21 cellular contexts compared by ENCODE assay signal in genomic region chr3:187036394-187036793, GRCh38.
A peak's percentile ranks its signal among the peaks of the same experiment; 100 is the strongest.
DNase-seq lines count a peak whose midpoint lies in the region; ATAC-seq, FAIRE-seq and TF ChIP-seq lines count a peak whose summit lies in the region.
"Had no signal": no experiment of that assay in that cellular context is flagged by ENCODE, and none has a peak within 500 bp of the region (broad histone marks: within the 10 kb centered on the region; RNA-seq: fewer than 3 reads in every experiment).

No MANE protein-coding gene starts in this region.

- no peaks in the 10 kb centered on the region; a peak in 1 of 5 replicates for H3K36me3 ChIP-seq in HepG2 (replicated peaks in 1 of 2; ENCODE audit: control insufficient read depth in 1 of 2, insufficient read depth in 2 of 2, low read length in 2 of 2)
- H3K36me3 ChIP-seq in right lobe of liver, result no peaks in the 10 kb centered on the region
- no peaks in the 10 kb centered on the region for H3K36me3 ChIP-seq in HEK293 (ENCODE audit: control insufficient read depth in 2 of 2, insufficient read depth in 1 of 2, low read length in 2 of 2)
- peaks cover 42% of the 10 kb centered on the region for H3K36me3 ChIP-seq in K562 (ENCODE audit: control insufficient read depth, insufficient read depth, low read length)
- H3K36me3 ChIP-seq in heart left ventricle, result peaks cover 0 to 19% (median 9%) of the 10 kb centered on the region in 9 donors

- H3K27me3 ChIP-seq in HepG2 (ENCODE audit: control insufficient read depth in 1 of 2, insufficient read depth in 2 of 2, low read length in 2 of 2), result no peaks in the 10 kb centered on the region; a peak in 1 of 5 replicates
- no peaks in the 10 kb centered on the region for H3K27me3 ChIP-seq in right lobe of liver
- H3K27me3 ChIP-seq in K562 (ENCODE audit: control insufficient read depth in 2 of 2, insufficient read depth in 2 of 2, low read length in 2 of 2), result no peaks in the 10 kb centered on the region
- H3K27me3 ChIP-seq in heart left ventricle, result no peaks in the 10 kb centered on the region
- H3K27me3 ChIP-seq: BLaER1 had no signal

- H3K4me1 ChIP-seq in HepG2 (ENCODE audit: insufficient read depth, low read length) (peaks cover 26% of the 10 kb centered on the region), right lobe of liver (peaks cover 0 to 7% (median 0%) of the 10 kb centered on the region in 4 donors), HEK293 (ENCODE audit: control insufficient read depth, insufficient read depth, low read length) (no peaks in the 10 kb centered on the region), K562 (replicated peaks in 1 of 2; ENCODE audit: control insufficient read depth in 2 of 2, insufficient read depth in 2 of 2, low read length in 2 of 2) (peaks cover 9 to 19% of the 10 kb centered on the region in 2 experiments), heart left ventricle (peaks cover 0 to 34% (median 19%) of the 10 kb centered on the region in 12 donors)

- ATAC-seq in HepG2, result no peak
- no peak for ATAC-seq in right lobe of liver
- ATAC-seq in K562, result no peak
- ATAC-seq in GM19463 (IDR thresholded peaks at IDR 0.05; ENCODE audit: unreplicated experiment), result no peak
- ATAC-seq in heart left ventricle, result no peak
- ATAC-seq: CD8-positive, alpha-beta T cell; GM23338; HCT116 had no signal

- H3K79me2 ChIP-seq in HepG2 (ENCODE audit: insufficient read depth, low read length) (peaks cover 28% of the 10 kb centered on the region), K562 (ENCODE audit: control insufficient read depth, insufficient read depth, low read length) (peaks cover 10% of the 10 kb centered on the region; the same call in 2 of the 3 replicates)

- no peak for DNase-seq in HepG2 (ENCODE audit: low spot score)
- no peak for DNase-seq in right lobe of liver
- DNase-seq in K562 (ENCODE audit: extremely low read depth in 1 of 4, low spot score in 3 of 4), result no peak
- no peak for DNase-seq in AG08395 (ENCODE audit: low spot score)
- no peak for DNase-seq in heart left ventricle
- DNase-seq: ACHN; AML-193; Calu3; CD8-positive, alpha-beta T cell; DMS79 treated with DMSO at 0.1 percent for 48 hours; H7; KG1 had no signal

- H4K20me1 ChIP-seq in HepG2 (ENCODE audit: insufficient read depth, low read length), result no peaks in the 10 kb centered on the region
- H4K20me1 ChIP-seq in K562 (replicated peaks; ENCODE audit: control insufficient read depth, insufficient read depth, low read length), result no peaks in the 10 kb centered on the region

- H3K9ac ChIP-seq in HepG2 (ENCODE audit: insufficient read depth, low read depth, low read length) (no peak overlapping the region), K562 (ENCODE audit: insufficient read depth in 1 of 2, low read depth in 2 of 2, low read length in 2 of 2) (no peak overlapping the region)
- H3K9ac ChIP-seq: BLaER1 had no signal

- H3K9me3 ChIP-seq in HepG2 (ENCODE audit: low read length) (0 out of 2 replicates have a peak, but pooled peaks cover 15% of the 10 kb centered on the region), right lobe of liver (no peaks in the 10 kb centered on the region), HEK293 (ENCODE audit: control insufficient read depth, insufficient read depth, low read depth, low read length) (no peaks in the 10 kb centered on the region), K562 (replicated peaks; ENCODE audit: control insufficient read depth, insufficient read depth, low read depth, low read length) (no peaks in the 10 kb centered on the region), heart left ventricle (peaks cover 0 to 24% (median 5%) of the 10 kb centered on the region in 12 donors)

- H3K4me3 ChIP-seq in HepG2 (replicated peaks in 1 of 3; ENCODE audit: insufficient read depth in 1 of 3, low read depth in 2 of 3, low read length in 3 of 3), result no peak overlapping the region
- H3K4me3 ChIP-seq in right lobe of liver, result no peak overlapping the region
- no peak overlapping the region for H3K4me3 ChIP-seq in HEK293 (ENCODE audit: low read depth, low read length)
- H3K4me3 ChIP-seq in K562, result no peak overlapping the region
- H3K4me3 ChIP-seq in heart left ventricle, result no peak overlapping the region
- H3K4me3 ChIP-seq: BLaER1, GM23338 had no signal

- BruUV-seq in HepG2 (replicated peaks; lab: Mats Ljungman, UMichigan) (no TSS peak), K562 (replicated peaks; lab: Mats Ljungman, UMichigan) (no TSS peak)

- no peak overlapping the region for H3K27ac ChIP-seq in HepG2 (ENCODE audit: extremely low read length, insufficient read depth, low read length)
- H3K27ac ChIP-seq in right lobe of liver, result no peak overlapping the region
- no peak overlapping the region for H3K27ac ChIP-seq in HEK293 (ENCODE audit: extremely low read depth, low read depth, low read length)
- no peak overlapping the region for H3K27ac ChIP-seq in K562 (ENCODE audit: extremely low read depth, low read depth, low read length)
- no peak overlapping the region for H3K27ac ChIP-seq in heart left ventricle
- H3K27ac ChIP-seq: BLaER1 had no signal

- intact Hi-C loops in HepG2 (cut with micrococcal nuclease; ENCODE audit: unreplicated experiment) (no loop called here), right lobe of liver (cut with DNase I) (no loop called here), K562 (cut with micrococcal nuclease) (no loop called here), heart left ventricle (cut with DNase I) (no loop called here)

- no peak for TF ChIP-seq EP300 in HepG2 (IDR thresholded peaks at IDR 0.05; ENCODE audit: low read depth in 2 of 2, low read length in 2 of 2)
- TF ChIP-seq EP300 in HepG2 (CRISPR knock-in tag; IDR thresholded peaks at IDR 0.05; ENCODE audit: borderline replicate concordance), result no peak
- TF ChIP-seq EP300 in K562 (IDR thresholded peaks at IDR 0.05; ENCODE audit: low read length), result no peak

- H3K4me2 ChIP-seq in HepG2 (ENCODE audit: low read depth, low read length) (no peak overlapping the region), K562 (ENCODE audit: insufficient read depth, low read length) (no peak overlapping the region)
- H3K4me2 ChIP-seq: BLaER1, GM23338 had no signal

- no peak for TF ChIP-seq RAD21 in HepG2 (CRISPR knock-in tag; IDR thresholded peaks at IDR 0.05)
- TF ChIP-seq RAD21 in K562 (CRISPR knock-in tag; conservative IDR thresholded peaks at IDR 0.05 in 1 of 2, IDR thresholded peaks at IDR 0.05 in 1 of 2), result no peak

- TF ChIP-seq POLR2A in HepG2 (IDR thresholded peaks at IDR 0.05; ENCODE audit: insufficient read depth in 1 of 2, low read depth in 2 of 2, low read length in 2 of 2), result no peak
- TF ChIP-seq POLR2A in right lobe of liver (IDR thresholded peaks at IDR 0.05), result no peak
- TF ChIP-seq POLR2A in K562 (conservative IDR thresholded peaks at IDR 0.05), result no peak
- TF ChIP-seq POLR2A in heart left ventricle (IDR thresholded peaks at IDR 0.05), result no peak

- no peaks in the 10 kb centered on the region for H3K9me1 ChIP-seq in K562 (ENCODE audit: control insufficient read depth, insufficient read depth, low read length)

- POLR2A ChIA-PET in HepG2 (lab: Yijun Ruan, JAX), result no interaction called here
- POLR2A ChIA-PET in HEK293 (lab: Yijun Ruan, JAX), result no interaction called here
- POLR2A ChIA-PET in K562 (lab: Yijun Ruan, JAX), result interaction anchor here (1.2 kb wide), 1 partner anchor 14 kb away, joined by 3 read pairs; no protein-coding TSS in a partner anchor

- H2AFZ ChIP-seq in HepG2 (ENCODE audit: low read length), result no peak overlapping the region
- no peak overlapping the region for H2AFZ ChIP-seq in K562 (ENCODE audit: low read depth, low read length)
- H2AFZ ChIP-seq: GM23338 had no signal

- in situ Hi-C loops in HepG2 (cut with HindIII; ENCODE audit: extremely low pct_ligation_motif_present, low pct_unique_long_range_greater_than_20kb) (no loop called here), K562 (cut with MboI) (no loop called here)

- FAIRE-seq in HepG2 (lab: Jason Lieb, UNC) (no peak), K562 (lab: Jason Lieb, UNC) (no peak)
- FAIRE-seq: A204.1, GM12892, GM18507, HTR-8/SVneo had no signal

- 97% methylated on average over 1 of the region's 1 CpG for WGBS in HepG2 (ENCODE audit: low lambda C conversion rate)
- 89% methylated on average over 1 of the region's 1 CpG for WGBS in right lobe of liver (ENCODE audit: insufficient coverage, low coverage, low lambda C conversion rate, missing lambda C conversion rate)
- WGBS in K562 (ENCODE audit: insufficient coverage, low coverage, missing lambda C conversion rate), result 94% methylated on average over 1 of the region's 1 CpG
- WGBS in heart left ventricle, 4 donors, result 90 to 100% (median 98%) methylated on average over 1 of the region's 1 CpG

- CTCF ChIA-PET in HepG2 (lab: Yijun Ruan, JAX; ENCODE audit: low intra/inter-chr PET ratio, low total read pairs) (no interaction called here), HEK293 (lab: Yijun Ruan, JAX) (no interaction called here), K562 (lab: Yijun Ruan, JAX; ENCODE audit: low intra/inter-chr PET ratio) (no interaction called here)

- no peak for TF ChIP-seq CTCF in HepG2 (CRISPR knock-in tag; IDR thresholded peaks at IDR 0.05)
- TF ChIP-seq CTCF in right lobe of liver (IDR thresholded peaks at IDR 0.05), result no peak
- TF ChIP-seq CTCF in HEK293 (tag by site-specific recombination; IDR thresholded peaks at IDR 0.05), result no peak
- no peak for TF ChIP-seq CTCF in K562 (IDR thresholded peaks at IDR 0.05 in 2 of 3, conservative IDR thresholded peaks at IDR 0.05 in 1 of 3; ENCODE audit: insufficient read depth in 2 of 3, low read depth in 1 of 3, low read length in 3 of 3)
- no peak for TF ChIP-seq CTCF in heart left ventricle (IDR thresholded peaks at IDR 0.05)

TF ChIP-seq in HepG2, 621 proteins besides CTCF, POLR2A, EP300 and RAD21 (continues in another document):
- TF ChIP-seq KDM1A (CRISPR knock-in tag; IDR thresholded peaks at IDR 0.05) (0 out of 2 replicates have a peak, but pooled peaks have one; percentile 46), ZMYM3 (CRISPR knock-in tag; IDR thresholded peaks at IDR 0.05) (peak; percentile 52; the same call in 1 of the 2 replicates), RCOR2 (CRISPR knock-in tag; IDR thresholded peaks at IDR 0.05) (0 out of 2 replicates have a peak, but pooled peaks have one; percentile 13)

TF ChIP-seq in K562, 482 proteins besides CTCF, POLR2A, EP300 and RAD21 (continues in another document):
- TF ChIP-seq ZNF146 (CRISPR knock-in tag; IDR thresholded peaks at IDR 0.05; ENCODE audit: unreplicated experiment), result peak; percentile 100
- TF ChIP-seq ZBTB8A (IDR thresholded peaks at IDR 0.05; ENCODE audit: partially characterized antibody), result no peak
- TF ChIP-seq, protein P1, sequence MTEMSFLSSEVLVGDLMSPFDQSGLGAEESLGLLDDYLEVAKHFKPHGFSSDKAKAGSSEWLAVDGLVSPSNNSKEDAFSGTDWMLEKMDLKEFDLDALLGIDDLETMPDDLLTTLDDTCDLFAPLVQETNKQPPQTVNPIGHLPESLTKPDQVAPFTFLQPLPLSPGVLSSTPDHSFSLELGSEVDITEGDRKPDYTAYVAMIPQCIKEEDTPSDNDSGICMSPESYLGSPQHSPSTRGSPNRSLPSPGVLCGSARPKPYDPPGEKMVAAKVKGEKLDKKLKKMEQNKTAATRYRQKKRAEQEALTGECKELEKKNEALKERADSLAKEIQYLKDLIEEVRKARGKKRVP (CRISPR knock-in tag; IDR thresholded peaks at IDR 0.05), result no peak
- TF ChIP-seq MIER1 (IDR thresholded peaks at IDR 0.05; ENCODE audit: low read depth), result no peak
- TF ChIP-seq IFI16 (CRISPR knock-in tag; IDR thresholded peaks at IDR 0.05), result no peak
- peak; percentile 94 for TF ChIP-seq RBM25 (IDR thresholded peaks at IDR 0.05; ENCODE audit: low read depth, low read length, severe bottlenecking)

Comparison
In these comparisons a context has a peak if more than half of its experiments do, and no peak if none do; other contexts are left out.
1. Of the 241 proteins assayed by ChIP-seq in both HepG2 and K562: peak only in HepG2: none; only in K562: ADNP and RBM22; in both: KDM1A; in neither: 238.